In the genomic region with DNA sequence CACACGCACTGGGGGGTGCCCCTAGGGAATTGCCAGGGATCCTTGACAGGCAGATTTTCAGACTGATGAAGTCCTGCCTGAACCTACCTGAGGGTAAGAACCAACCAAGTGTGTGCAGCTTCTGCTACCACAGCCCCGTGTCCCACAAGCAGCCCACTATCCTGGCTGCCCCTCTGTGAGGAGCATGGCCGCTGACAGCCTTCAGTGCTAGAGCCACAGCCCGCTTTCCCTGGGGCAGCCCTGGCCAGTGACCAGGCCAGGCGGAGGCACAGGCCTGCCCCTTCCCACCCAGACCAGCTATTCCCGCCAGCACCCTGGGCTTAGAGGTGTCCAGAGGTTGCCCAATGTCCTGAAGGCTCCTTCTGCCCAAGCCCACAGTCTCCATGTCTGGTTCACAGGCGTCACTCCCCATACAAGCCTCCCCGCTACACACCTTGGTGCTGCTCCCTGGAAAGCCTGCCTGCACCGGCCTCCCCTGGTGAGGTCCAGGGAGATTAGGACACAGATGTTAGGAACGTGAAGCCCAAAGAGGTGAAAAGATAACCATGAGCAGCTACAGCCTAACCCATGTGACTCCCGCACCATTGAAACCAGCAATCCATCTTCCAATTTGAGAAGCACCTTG, we compare ENCODE assay signal across 24 cellular contexts.
"Had no signal": no experiment of that assay in that cellular context is flagged by ENCODE, and none has a peak within 500 bp of the region (broad histone marks: within the 10 kb centered on the region; RNA-seq: fewer than 3 reads in every experiment).

No MANE protein-coding gene starts in this region.

- H3K27me3 Mint-ChIP-seq: activated CD4-positive, alpha-beta memory T cell treated with anti-CD3 and anti-CD28 coated beads for 36 hours; activated CD4-positive, alpha-beta T cell treated with anti-CD3 and anti-CD28 coated beads, Interleukin-2, amount 10 ng/mL, durations not matched to agents 24 days and 14 days; activated naive CD8-positive, alpha-beta T cell treated with anti-CD3 and anti-CD28 coated beads for 36 hours; naive thymus-derived CD4-positive, alpha-beta T cell; stimulated activated naive CD8-positive, alpha-beta T cell treated with anti-CD3 and anti-CD28 coated beads, Interleukin-15, Interleukin-2, amounts not matched to agents 100 ng/mL and 50 ng/mL, for 24 hours had no signal

- H3K9me3 Mint-ChIP-seq: activated CD4-positive, alpha-beta memory T cell treated with anti-CD3 and anti-CD28 coated beads for 36 hours; activated CD4-positive, alpha-beta T cell treated with anti-CD3 and anti-CD28 coated beads, Interleukin-2, amount 10 ng/mL, durations not matched to agents 24 days and 14 days; activated naive CD8-positive, alpha-beta T cell treated with anti-CD3 and anti-CD28 coated beads for 36 hours; naive thymus-derived CD4-positive, alpha-beta T cell; stimulated activated naive CD8-positive, alpha-beta T cell treated with anti-CD3 and anti-CD28 coated beads, Interleukin-15, Interleukin-2, amounts not matched to agents 100 ng/mL and 50 ng/mL, for 24 hours; type B pancreatic cell had no signal

- H3K36me3 Mint-ChIP-seq: activated CD4-positive, alpha-beta memory T cell treated with anti-CD3 and anti-CD28 coated beads for 36 hours; activated naive CD8-positive, alpha-beta T cell treated with anti-CD3 and anti-CD28 coated beads for 36 hours; naive thymus-derived CD4-positive, alpha-beta T cell; type B pancreatic cell had no signal

- DNase-seq: activated CD4-positive, alpha-beta memory T cell treated with anti-CD3 and anti-CD28 coated beads for 36 hours; activated CD4-positive, alpha-beta T cell treated with anti-CD3 and anti-CD28 coated beads, Interleukin-2, amount 10 ng/mL, durations not matched to agents 24 days and 14 days; activated CD4-positive, CD25-positive, alpha-beta regulatory T cell treated with anti-CD3 and anti-CD28 coated beads, Interleukin-2, amount 50 U/mL, for 72 hours; activated CD8-positive, alpha-beta memory T cell treated with anti-CD3 and anti-CD28 coated beads, Interleukin-2, amount 50 U/mL, for 4 hours; activated naive CD4-positive, alpha-beta T cell; activated naive CD8-positive, alpha-beta T cell treated with anti-CD3 and anti-CD28 coated beads for 36 hours; activated T-cell treated with anti-CD3 and anti-CD28 coated beads, Interleukin-2, amount 50 U/mL, for 1 hour; adrenal gland; body of pancreas; foreskin fibroblast; heart right ventricle; left ventricle myocardium superior; mammary epithelial cell; midbrain; naive thymus-derived CD4-positive, alpha-beta T cell; stimulated activated CD4-positive, alpha-beta T cell treated with anti-CD3 and anti-CD28 coated beads, Interleukin-4, amount 100 ng/mL, for 1 hour; T-helper 17 cell; T1000 had no signal

- H3K4me1 ChIP-seq: adrenal gland, body of pancreas, heart right ventricle, pancreas had no signal

- H3K27me3 ChIP-seq: adrenal gland, body of pancreas, heart right ventricle, pancreas, vagina had no signal

- H3K4me1 Mint-ChIP-seq: activated CD4-positive, alpha-beta T cell treated with anti-CD3 and anti-CD28 coated beads, Interleukin-2, amount 10 ng/mL, durations not matched to agents 24 days and 14 days; activated naive CD8-positive, alpha-beta T cell treated with anti-CD3 and anti-CD28 coated beads for 36 hours; naive thymus-derived CD4-positive, alpha-beta T cell had no signal

- ATAC-seq: body of pancreas; left ventricle myocardium superior; naive thymus-derived CD4-positive, alpha-beta T cell; right cardiac atrium; SK-N-SH treated with all-trans-retinoic acid at 6 μM for 48 hours; T-helper 17 cell had no signal

- H3K4me3 Mint-ChIP-seq: activated CD4-positive, alpha-beta memory T cell treated with anti-CD3 and anti-CD28 coated beads for 36 hours; activated CD4-positive, alpha-beta T cell treated with anti-CD3 and anti-CD28 coated beads, Interleukin-2, amount 10 ng/mL, durations not matched to agents 24 days and 14 days; activated naive CD8-positive, alpha-beta T cell treated with anti-CD3 and anti-CD28 coated beads for 36 hours; naive thymus-derived CD4-positive, alpha-beta T cell; stimulated activated naive CD8-positive, alpha-beta T cell treated with anti-CD3 and anti-CD28 coated beads, Interleukin-15, Interleukin-2, amounts not matched to agents 100 ng/mL and 50 ng/mL, for 24 hours; T-helper 17 cell; type B pancreatic cell had no signal

- H3K27ac ChIP-seq: adrenal gland, body of pancreas, heart right ventricle, pancreas, vagina had no signal

- H3K27ac Mint-ChIP-seq: activated CD4-positive, alpha-beta memory T cell treated with anti-CD3 and anti-CD28 coated beads for 36 hours; activated CD4-positive, alpha-beta T cell treated with anti-CD3 and anti-CD28 coated beads, Interleukin-2, amount 10 ng/mL, durations not matched to agents 24 days and 14 days; activated naive CD8-positive, alpha-beta T cell treated with anti-CD3 and anti-CD28 coated beads for 36 hours; naive thymus-derived CD4-positive, alpha-beta T cell; stimulated activated naive CD8-positive, alpha-beta T cell treated with anti-CD3 and anti-CD28 coated beads, Interleukin-15, Interleukin-2, amounts not matched to agents 100 ng/mL and 50 ng/mL, for 24 hours; T-helper 17 cell; type B pancreatic cell had no signal

- H3K9me3 ChIP-seq: adrenal gland, body of pancreas, heart right ventricle, pancreas, vagina had no signal
